In genomic region chr10:68053553-68053952, GRCh38 we compare ENCODE assay signal across 14 cellular contexts. TPM values are rescaled to one million over a fixed set of nuclear protein-coding genes. Genes with fewer than 3 reads are reported as not detected.
"Had no signal": no experiment of that assay in that cellular context is flagged by ENCODE, and none has a peak within 500 bp of the region (broad histone marks: within the 10 kb centered on the region; RNA-seq: fewer than 3 reads in every experiment).

No MANE protein-coding gene starts in this region.

- H3K4me1 ChIP-seq: testis had no signal

- H2AFZ ChIP-seq: hepatocyte had no signal

- DNase-seq: activated B cell treated with CpG ODN at 0.5 μM for 24 hours; activated CD4-positive, alpha-beta T cell treated with anti-CD3 and anti-CD28 coated beads, Interleukin-2, amount 10 ng/mL, durations not matched to agents 7 days and 5 days; activated CD8-positive, alpha-beta memory T cell treated with anti-CD3 and anti-CD28 coated beads for 24 hours; activated naive CD4-positive, alpha-beta T cell treated with anti-CD3 and anti-CD28 coated beads, Interleukin-2, amount 10 ng/mL, durations not matched to agents 7 days and 5 days; brain microvascular endothelial cell; ovary; stimulated activated CD4-positive, alpha-beta T cell treated with anti-CD3 and anti-CD28 coated beads, Interleukin-4, amount 100 ng/mL, for 24 hours; T-helper 2 cell; testis had no signal

- H3K4me2 ChIP-seq: hepatocyte had no signal

- H3K9me3 ChIP-seq: ovary, testis had no signal

- H3K27ac ChIP-seq: brain microvascular endothelial cell, hepatocyte, ovary, testis had no signal

- H3K36me3 ChIP-seq: ovary had no signal

- H3K4me3 ChIP-seq: hepatocyte, ovary, testis had no signal

- ATAC-seq: activated T-helper 17 cell treated with anti-CD3 and anti-CD28 coated beads, Interleukin-2, amount 50 U/mL, for 72 hours had no signal

- H3K27me3 ChIP-seq: brain microvascular endothelial cell, hepatocyte, ovary, testis had no signal

RNA-seq across cellular contexts. Expression of gene MYPN, which starts 55.7 kb away (rescaled TPM):
- total RNA-seq: activated B cell treated with CpG ODN at 0.5 μM for 24 hours; activated CD4-positive, alpha-beta T cell treated with anti-CD3 and anti-CD28 coated beads, Interleukin-2, amount 10 ng/mL, durations not matched to agents 7 days and 5 days; hepatocyte; mesenteric fat pad; neural crest cell; renal cortical epithelial cell had no signal
- polyA plus RNA-seq: hepatocyte had no signal
